18 cellular contexts compared by ENCODE assay signal in the genomic region with DNA sequence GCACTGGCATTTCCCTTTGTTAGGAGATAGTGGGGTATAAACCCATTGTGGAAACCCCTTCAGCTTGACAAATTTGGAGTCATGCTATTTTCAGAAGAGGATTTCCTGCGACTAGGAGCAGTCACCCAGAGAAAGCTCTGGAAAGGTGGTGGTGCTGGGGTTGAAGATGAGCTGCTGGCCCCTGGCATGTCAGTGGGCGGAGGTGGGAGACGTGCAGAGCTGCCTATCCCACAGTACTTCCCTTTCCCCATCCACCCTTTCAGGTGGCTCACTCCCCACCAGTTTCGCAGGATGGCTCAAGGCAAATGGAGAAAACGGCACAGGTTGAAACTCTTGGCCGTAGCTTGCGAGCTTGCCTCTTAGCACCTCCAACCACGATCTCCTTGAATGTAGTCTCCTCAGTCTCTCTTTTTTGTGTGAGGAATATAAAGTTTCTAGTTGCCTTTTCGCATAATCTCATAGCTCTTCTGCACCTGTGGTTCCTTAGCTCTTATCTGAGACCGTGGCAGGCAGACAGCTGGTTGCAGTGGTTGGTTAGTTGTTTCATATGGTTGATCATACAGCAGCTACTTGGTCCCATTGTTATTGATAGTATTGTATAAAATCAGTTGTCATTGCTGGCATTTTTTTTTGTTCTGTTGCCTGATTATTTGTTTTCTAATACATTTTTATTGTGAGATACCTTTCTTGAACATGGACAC. TPM values are rescaled to one million over a fixed set of nuclear protein-coding genes. Genes with fewer than 3 reads are reported as not detected.
DNase-seq lines count a peak whose midpoint lies in the region; ATAC-seq, FAIRE-seq and TF ChIP-seq lines count a peak whose summit lies in the region.
"Had no signal": no experiment of that assay in that cellular context is flagged by ENCODE, and none has a peak within 500 bp of the region (broad histone marks: within the 10 kb centered on the region; RNA-seq: fewer than 3 reads in every experiment).

No MANE protein-coding gene starts in this region.

- H4K20me1 ChIP-seq in OCI-LY7 (ENCODE audit: insufficient read depth, low read length) = no peaks in the 10 kb centered on the region
- 0 out of 2 replicates have a peak, but pooled peaks cover 4% of the 10 kb centered on the region for H4K20me1 ChIP-seq in K562 (replicated peaks; ENCODE audit: control insufficient read depth, insufficient read depth, low read length)
- H4K20me1 ChIP-seq in MM.1S (ENCODE audit: insufficient read depth, low read length) = no peaks in the 10 kb centered on the region

- H3K9me2 ChIP-seq in OCI-LY7 (ENCODE audit: insufficient read depth, low read length) (no peaks in the 10 kb centered on the region), MM.1S (replicated peaks; ENCODE audit: insufficient read depth, low read length) (no peaks in the 10 kb centered on the region)

- POLR2A ChIA-PET in OCI-LY7 (lab: Charles Lee) (interaction anchor here (0.6 to 10.5 kb wide), 6 partner anchors 10 to 195 kb away, joined by 3 to 116 read pairs (median 6); no protein-coding TSS in a partner anchor), K562 (lab: Yijun Ruan, JAX) (interaction anchor here (0.7 to 1.8 kb wide), 4 partner anchors 9 to 403 kb away, joined by 3 to 6 read pairs (median 4); no protein-coding TSS in a partner anchor)

- H3K27me3 Mint-ChIP-seq in activated T-cell treated with anti-CD3 and anti-CD28 coated beads, Interleukin-2, amount 50 U/mL, for 72 hours (ENCODE audit: low read depth) = no peaks in the 10 kb centered on the region

- CTCF ChIA-PET in OCI-LY7 (lab: Charles Lee; ENCODE audit: unreplicated experiment) (interaction anchor here (0.6 to 1.2 kb wide), 5 partner anchors 9 to 193 kb away, joined by 3 to 4 read pairs (median 3); no protein-coding TSS in a partner anchor), K562 (lab: Yijun Ruan, JAX; ENCODE audit: low intra/inter-chr PET ratio) (no interaction called here)

- TF ChIP-seq EP300 in K562 (IDR thresholded peaks at IDR 0.05; ENCODE audit: low read length) = no peak

- no peaks in the 10 kb centered on the region for H3K36me3 Mint-ChIP-seq in activated T-cell treated with anti-CD3 and anti-CD28 coated beads, Interleukin-2, amount 50 U/mL, for 72 hours (ENCODE audit: insufficient read depth in 2 of 2)
- H3K36me3 Mint-ChIP-seq: CD14-positive monocyte had no signal

- peak overlapping the region; percentile 53 for H3K4me2 ChIP-seq in OCI-LY7 (ENCODE audit: low read length)
- no peak overlapping the region for H3K4me2 ChIP-seq in K562 (ENCODE audit: insufficient read depth, low read length)
- no peak overlapping the region for H3K4me2 ChIP-seq in MM.1S (ENCODE audit: low read depth, low read length)

- H3K4me3 Mint-ChIP-seq in activated T-cell treated with anti-CD3 and anti-CD28 coated beads, Interleukin-2, amount 50 U/mL, for 72 hours = no peak overlapping the region
- H3K4me3 Mint-ChIP-seq: CD14-positive monocyte had no signal

- H3K27ac ChIP-seq in OCI-LY7 (ENCODE audit: low read depth, low read length, poor library complexity, severe bottlenecking) (peak overlapping the region; percentile 65), K562 (ENCODE audit: extremely low read depth, low read depth, low read length) (no peak overlapping the region), MM.1S (ENCODE audit: low read length) (no peak overlapping the region)

- intact Hi-C loops in OCI-LY7 (cut with micrococcal nuclease; ENCODE audit: unreplicated experiment) (loop anchor here (10.0 kb wide), 1 partner anchor 328 kb away; no protein-coding TSS in a partner anchor), K562 (cut with micrococcal nuclease) (no loop called here)

- TF ChIP-seq CTCF in OCI-LY7 (conservative IDR thresholded peaks at IDR 0.05; ENCODE audit: low read length) (no peak), K562 (IDR thresholded peaks at IDR 0.05 in 2 of 3, conservative IDR thresholded peaks at IDR 0.05 in 1 of 3; ENCODE audit: insufficient read depth in 2 of 3, low read depth in 1 of 3, low read length in 3 of 3) (no peak), MM.1S (IDR thresholded peaks at IDR 0.05; ENCODE audit: low read length) (no peak)

- peak overlapping the region; percentile 1 for H3K27ac Mint-ChIP-seq in activated T-cell treated with anti-CD3 and anti-CD28 coated beads, Interleukin-2, amount 50 U/mL, for 72 hours
- H3K27ac Mint-ChIP-seq: CD14-positive monocyte had no signal

- H3K9ac ChIP-seq in K562 (ENCODE audit: insufficient read depth in 1 of 2, low read depth in 2 of 2, low read length in 2 of 2) = 0 out of 4 replicates have a peak overlapping the region, but pooled peaks of 1 of the 2 experiments have one; percentile 1
- no peak overlapping the region for H3K9ac ChIP-seq in MM.1S (ENCODE audit: low read length)

- no peaks in the 10 kb centered on the region for H3F3A ChIP-seq in MM.1S (ENCODE audit: insufficient read depth, low read length)

- no peak for DNase-seq in activated T-cell treated with anti-CD3 and anti-CD28 coated beads, Interleukin-2, amount 50 U/mL, for 72 hours
- no peak for DNase-seq in activated T-cell treated with anti-CD3 and anti-CD28 coated beads, Interleukin-2, amount 50 U/mL, for 1 hour
- DNase-seq in OCI-LY7 (ENCODE audit: low spot score) (peak; percentile 54), K562 (ENCODE audit: extremely low read depth in 1 of 4, low spot score in 3 of 4) (no peak), ACHN (no peak), MM.1S (no peak)
- no peak for DNase-seq in activated CD4-positive, alpha-beta T cell treated with anti-CD3 and anti-CD28 coated beads for 4 hours
- DNase-seq in activated CD4-positive, CD25-positive, alpha-beta regulatory T cell (lab: John Stamatoyannopoulos, UW) = no peak
- DNase-seq: COR-L47, DMS153, EL, NCI-H1417 treated with DMSO at 0.1 percent for 48 hours, NCI-H2029, NCI-H748 treated with DMSO at 0.1 percent for 48 hours had no signal

- peaks cover 46% of the 10 kb centered on the region for H3K4me1 ChIP-seq in OCI-LY7 (ENCODE audit: insufficient read depth, low read length, poor library complexity, severe bottlenecking)
- no peaks in the 10 kb centered on the region; a peak in 1 of 5 replicates for H3K4me1 ChIP-seq in K562 (replicated peaks in 1 of 2; ENCODE audit: control insufficient read depth in 2 of 2, insufficient read depth in 2 of 2, low read length in 2 of 2)
- no peaks in the 10 kb centered on the region for H3K4me1 ChIP-seq in MM.1S (ENCODE audit: low read length)

- FAIRE-seq in K562 (lab: Jason Lieb, UNC) = peak; percentile 54
- FAIRE-seq: A204.1, GM19239, H54 had no signal

- no peaks in the 10 kb centered on the region for H3K9me1 ChIP-seq in K562 (ENCODE audit: control insufficient read depth, insufficient read depth, low read length)

- H3K27me3 ChIP-seq in K562 (ENCODE audit: control insufficient read depth in 2 of 2, insufficient read depth in 2 of 2, low read length in 2 of 2) = no peaks in the 10 kb centered on the region; a peak in 1 of 5 replicates
- peaks cover 100% of the 10 kb centered on the region for H3K27me3 ChIP-seq in MM.1S (replicated peaks; ENCODE audit: insufficient read depth, low read length)

- no peak for TF ChIP-seq POLR2A in K562 (conservative IDR thresholded peaks at IDR 0.05)

- 45% methylated on average over 10 of the region's 10 CpGs for WGBS in K562 (ENCODE audit: insufficient coverage, low coverage, missing lambda C conversion rate)

- BruUV-seq in OCI-LY7 (replicated peaks; lab: Mats Ljungman, UMichigan) (no TSS peak), K562 (replicated peaks; lab: Mats Ljungman, UMichigan) (no TSS peak)

- H3K4me1 Mint-ChIP-seq in activated T-cell treated with anti-CD3 and anti-CD28 coated beads, Interleukin-2, amount 50 U/mL, for 72 hours (ENCODE audit: low read depth) = peaks cover 5% of the 10 kb centered on the region

- H3K79me2 ChIP-seq in OCI-LY7 (ENCODE audit: insufficient read depth, low read depth, low read length) (no peaks in the 10 kb centered on the region), K562 (ENCODE audit: control insufficient read depth, insufficient read depth, low read length) (no peaks in the 10 kb centered on the region), MM.1S (ENCODE audit: low read length) (no peaks in the 10 kb centered on the region)

- no peaks in the 10 kb centered on the region for H3K36me3 ChIP-seq in OCI-LY7 (ENCODE audit: insufficient read depth, low read length)
- H3K36me3 ChIP-seq in K562 (ENCODE audit: control insufficient read depth, insufficient read depth, low read length) = no peaks in the 10 kb centered on the region
- no peaks in the 10 kb centered on the region for H3K36me3 ChIP-seq in MM.1S (replicated peaks; ENCODE audit: insufficient read depth, low read length)

- H3K9me3 ChIP-seq in OCI-LY7 (ENCODE audit: low read length) = no peaks in the 10 kb centered on the region
- no peaks in the 10 kb centered on the region for H3K9me3 ChIP-seq in K562 (replicated peaks; ENCODE audit: control insufficient read depth, insufficient read depth, low read depth, low read length)
- no peaks in the 10 kb centered on the region for H3K9me3 ChIP-seq in MM.1S (replicated peaks; ENCODE audit: insufficient read depth, low read length)

- H2AFZ ChIP-seq in OCI-LY7 (ENCODE audit: low read length) (no peak overlapping the region), K562 (ENCODE audit: low read depth, low read length) (no peak overlapping the region), MM.1S (ENCODE audit: low read length) (no peak overlapping the region)

- H3K9me3 Mint-ChIP-seq in activated T-cell treated with anti-CD3 and anti-CD28 coated beads, Interleukin-2, amount 50 U/mL, for 72 hours = no peaks in the 10 kb centered on the region

- no peak for TF ChIP-seq RAD21 in K562 (CRISPR knock-in tag; conservative IDR thresholded peaks at IDR 0.05 in 1 of 2, IDR thresholded peaks at IDR 0.05 in 1 of 2)

- H3K4me3 ChIP-seq in OCI-LY7 (ENCODE audit: low read depth, low read length, poor library complexity, severe bottlenecking) (no peak overlapping the region), K562 (no peak overlapping the region), MM.1S (ENCODE audit: low read length) (no peak overlapping the region)

- in situ Hi-C loops in K562 (cut with MboI) (no loop called here), ACHN (cut with HindIII; ENCODE audit: low pct_ligation_motif_present, low pct_unique_long_range_greater_than_20kb, low sequenced_read_pairs) (no loop called here)

- no peak for ATAC-seq in activated T-cell treated with anti-CD3 and anti-CD28 coated beads, Interleukin-2, amount 50 U/mL, for 72 hours (replicated peaks in 1 of 2)
- ATAC-seq in K562 = no peak

RNA-seq across cellular contexts. Expression of a gene that starts 48.2 kb away (rescaled TPM):
- total RNA-seq in activated T-cell treated with anti-CD3 and anti-CD28 coated beads, Interleukin-2, amount 50 U/mL, for 72 hours = 10 to 100 TPM; 41.7 to 45.3 TPM
- total RNA-seq in OCI-LY7 (2014; rRNA removed; shearing (Covaris generic)) = 6.6 and 17.4 TPM in 2 replicates
- 20.5 and 20.8 TPM in 2 replicates for total RNA-seq in OCI-LY7 (2022)
- total RNA-seq in K562 (2011; cell fraction: chromatin; rRNA removed; ENCODE audit: low replicate concordance) = 40.2 and 48.3 TPM in 2 replicates
- 29.0 and 30.4 TPM in 2 replicates for total RNA-seq in K562 (2011; cell fraction: nucleolus; rRNA removed)
- 24.6 and 33.4 TPM in 2 replicates for total RNA-seq in K562 (2011; cell fraction: nucleoplasm; rRNA removed)
- 7.7 and 9.1 TPM in 2 replicates for total RNA-seq in K562 (2014; rRNA removed)
- 8.3 TPM in 2 replicates for total RNA-seq in K562 (2014; rRNA removed; fragmentation: Illumina TruSeq; extraction: Trizol)
- total RNA-seq in K562 (2015; rRNA removed; fragmentation: Illumina TruSeq; extraction: Trizol) = 6.4 and 7.1 TPM in 2 replicates
- total RNA-seq in K562 (2021) = 12.0 and 16.0 TPM in 2 replicates
- polyA plus RNA-seq in K562 (2011; rRNA removed) = 8.4 and 11.8 TPM in 2 replicates
- 6.6 and 7.4 TPM in 2 replicates for polyA plus RNA-seq in K562 (2011; cell fraction: cytosol; rRNA removed)
- 15.0 and 23.8 TPM in 2 replicates for polyA plus RNA-seq in K562 (2011; cell fraction: nucleus; rRNA removed)
- polyA plus RNA-seq in K562 (2012) = 7.5 and 8.1 TPM in 2 replicates
- polyA plus RNA-seq in K562 (2014; fragmentation: Illumina TruSeq; extraction: Trizol) = 7.3 and 9.2 TPM in 2 replicates
- 1 to 10 TPM; 7.1 to 8.1 TPM for polyA plus RNA-seq in K562 (2014; fragmentation: Nextera tagmentation; extraction: Ambion mirVana)
- 6.7 and 12.8 TPM in 2 replicates for polyA plus RNA-seq in K562 (2014; rRNA removed)
- polyA minus RNA-seq in K562 (2011; rRNA and poly(A)+ RNA removed) = 10.4 and 16.9 TPM in 2 replicates
- polyA minus RNA-seq in K562 (2011; cell fraction: cytosol; rRNA and poly(A)+ RNA removed) = 12.7 and 15.3 TPM in 2 replicates
- polyA minus RNA-seq in K562 (2011; cell fraction: nucleus; rRNA and poly(A)+ RNA removed) = 13.3 and 18.3 TPM in 2 replicates
